13 cellular contexts compared by ENCODE assay signal in the genomic region with DNA sequence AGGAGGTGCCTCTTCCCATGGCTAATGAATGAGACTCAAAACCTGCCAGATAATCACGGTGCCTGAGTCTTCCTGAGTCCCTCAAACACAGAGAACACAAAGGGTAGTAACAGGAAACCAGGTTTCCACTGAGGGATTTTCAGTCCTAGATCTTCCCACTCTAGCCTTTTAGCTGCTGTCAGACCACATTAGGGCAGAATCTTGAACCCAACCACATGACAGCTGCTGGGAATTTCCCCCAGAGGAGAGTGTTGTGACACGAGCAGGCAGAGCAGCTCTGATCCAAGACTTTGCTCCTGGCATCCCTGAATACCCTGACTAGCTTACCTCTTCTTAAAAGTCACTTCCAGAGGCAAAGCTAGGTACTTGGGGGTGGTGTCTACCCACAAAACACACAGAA. TPM values are rescaled to one million over a fixed set of nuclear protein-coding genes. Genes with fewer than 3 reads are reported as not detected.
A peak's percentile ranks its signal among the peaks of the same experiment; 100 is the strongest.
DNase-seq lines count a peak whose midpoint lies in the region; ATAC-seq and TF ChIP-seq lines count a peak whose summit lies in the region.
"Had no signal": no experiment of that assay in that cellular context is flagged by ENCODE, and none has a peak within 500 bp of the region (broad histone marks: within the 10 kb centered on the region; RNA-seq: fewer than 3 reads in every experiment).

No MANE protein-coding gene starts in this region.

- no peak for TF ChIP-seq CTCF in activated CD8-positive, alpha-beta T cell treated with anti-CD3 and anti-CD28 coated beads for 36 hours (IDR thresholded peaks at IDR 0.05)
- TF ChIP-seq CTCF in cardiac fibroblast (IDR thresholded peaks at IDR 0.05; ENCODE audit: low read depth, low read length) = no peak

- no peak overlapping the region for H3K4me3 Mint-ChIP-seq in activated CD8-positive, alpha-beta T cell treated with anti-CD3 and anti-CD28 coated beads for 36 hours
- no peak overlapping the region for H3K4me3 Mint-ChIP-seq in activated CD8-positive, alpha-beta T cell treated with anti-CD3 and anti-CD28 coated beads, Interleukin-2, amount 10 ng/mL, durations not matched to agents 7 days and 5 days
- H3K4me3 Mint-ChIP-seq: natural killer cell treated with Interleukin-12 subunit alpha and Interleukin-12 subunit beta and Interleukin-15 and Interleukin-18, amount 100 ng/mL, for 72 hours; T-helper 1 cell treated with Interleukin-12 subunit alpha and Interleukin-12 subunit beta and Interleukin-4 antibody, amounts not matched to agents 30 μg/mL and 1 μg/mL, for 36 hours had no signal

- peak; percentile 87 for ATAC-seq in activated CD8-positive, alpha-beta T cell treated with anti-CD3 and anti-CD28 coated beads for 36 hours
- no peak for ATAC-seq in activated CD8-positive, alpha-beta T cell treated with anti-CD3 and anti-CD28 coated beads, Interleukin-2, amount 10 ng/mL, durations not matched to agents 7 days and 5 days
- peak; percentile 63 for ATAC-seq in HG02852 (IDR thresholded peaks at IDR 0.05; ENCODE audit: unreplicated experiment)
- no peak for ATAC-seq in HG03439 (IDR thresholded peaks at IDR 0.05; ENCODE audit: unreplicated experiment)
- ATAC-seq: gastroesophageal sphincter had no signal

- POLR2A ChIA-PET in activated CD8-positive, alpha-beta T cell treated with anti-CD3 and anti-CD28 coated beads for 36 hours (lab: Charles Lee) = interaction anchor here (0.7 kb wide), 1 partner anchor 15 kb away, joined by 3 read pairs; no protein-coding TSS in a partner anchor
- POLR2A ChIA-PET in activated CD8-positive, alpha-beta T cell treated with anti-CD3 and anti-CD28 coated beads, Interleukin-2, amount 10 ng/mL, durations not matched to agents 7 days and 5 days (lab: Charles Lee) = no interaction called here

- no peaks in the 10 kb centered on the region for H3K9me3 Mint-ChIP-seq in activated CD8-positive, alpha-beta T cell treated with anti-CD3 and anti-CD28 coated beads for 36 hours
- no peaks in the 10 kb centered on the region for H3K9me3 Mint-ChIP-seq in activated CD8-positive, alpha-beta T cell treated with anti-CD3 and anti-CD28 coated beads, Interleukin-2, amount 10 ng/mL, durations not matched to agents 7 days and 5 days (ENCODE audit: insufficient read depth)
- H3K9me3 Mint-ChIP-seq: natural killer cell treated with Interleukin-12 subunit alpha and Interleukin-12 subunit beta and Interleukin-15 and Interleukin-18, amount 100 ng/mL, for 72 hours; T-helper 1 cell treated with Interleukin-12 subunit alpha and Interleukin-12 subunit beta and Interleukin-4 antibody, amounts not matched to agents 30 μg/mL and 1 μg/mL, for 36 hours had no signal

- no peaks in the 10 kb centered on the region for H3K36me3 Mint-ChIP-seq in activated CD8-positive, alpha-beta T cell treated with anti-CD3 and anti-CD28 coated beads for 36 hours (ENCODE audit: low read depth)
- no peaks in the 10 kb centered on the region for H3K36me3 Mint-ChIP-seq in activated CD8-positive, alpha-beta T cell treated with anti-CD3 and anti-CD28 coated beads, Interleukin-2, amount 10 ng/mL, durations not matched to agents 7 days and 5 days (ENCODE audit: low read depth)
- H3K36me3 Mint-ChIP-seq: natural killer cell treated with Interleukin-12 subunit alpha and Interleukin-12 subunit beta and Interleukin-15 and Interleukin-18, amount 100 ng/mL, for 72 hours had no signal

- CTCF ChIA-PET in activated CD8-positive, alpha-beta T cell treated with anti-CD3 and anti-CD28 coated beads for 36 hours (lab: Charles Lee) = interaction anchor here (3.4 to 4.0 kb wide), 2 partner anchors 9 to 24 kb away, joined by 9 to 16 read pairs; no protein-coding TSS in a partner anchor
- CTCF ChIA-PET in activated CD8-positive, alpha-beta T cell treated with anti-CD3 and anti-CD28 coated beads, Interleukin-2, amount 10 ng/mL, durations not matched to agents 7 days and 5 days (lab: Charles Lee) = interaction anchor here (0.7 to 1.5 kb wide), 2 partner anchors 24 to 186 kb away, joined by 4 to 5 read pairs; no protein-coding TSS in a partner anchor

- H3K27me3 Mint-ChIP-seq in activated CD8-positive, alpha-beta T cell treated with anti-CD3 and anti-CD28 coated beads for 36 hours = peaks cover 61% of the 10 kb centered on the region
- H3K27me3 Mint-ChIP-seq in activated CD8-positive, alpha-beta T cell treated with anti-CD3 and anti-CD28 coated beads, Interleukin-2, amount 10 ng/mL, durations not matched to agents 7 days and 5 days (ENCODE audit: low read depth) = peaks cover 40% of the 10 kb centered on the region

- peaks cover 21% of the 10 kb centered on the region for H3K4me1 Mint-ChIP-seq in activated CD8-positive, alpha-beta T cell treated with anti-CD3 and anti-CD28 coated beads for 36 hours (ENCODE audit: low read depth)
- H3K4me1 Mint-ChIP-seq in activated CD8-positive, alpha-beta T cell treated with anti-CD3 and anti-CD28 coated beads, Interleukin-2, amount 10 ng/mL, durations not matched to agents 7 days and 5 days (ENCODE audit: low read depth) = peaks cover 7% of the 10 kb centered on the region

- DNase-seq in activated CD8-positive, alpha-beta T cell treated with anti-CD3 and anti-CD28 coated beads for 36 hours = peak; percentile 53
- DNase-seq in activated CD8-positive, alpha-beta T cell treated with anti-CD3 and anti-CD28 coated beads, Interleukin-2, amount 10 ng/mL, durations not matched to agents 7 days and 5 days = no peak
- DNase-seq in cardiac fibroblast (ENCODE audit: low read depth in 2 of 2) (peak; percentile 32 to 59), SW 1271 (lab: John Stamatoyannopoulos, UW) (no peak), hepatic stellate cell (ENCODE audit: low spot score) (no peak)
- peak; percentile 25 to 27 for DNase-seq in stimulated activated CD4-positive, alpha-beta T cell treated with anti-CD3 and anti-CD28 coated beads, Interleukin-2, amount 100 ng/mL, for 24 hours
- DNase-seq: NCI-H1417 had no signal

- intact Hi-C loops in activated CD8-positive, alpha-beta T cell treated with anti-CD3 and anti-CD28 coated beads for 36 hours (cut with micrococcal nuclease) = no loop called here

- no peak overlapping the region for H3K4me3 ChIP-seq in cardiac fibroblast (replicated peaks in 1 of 2; ENCODE audit: low read depth in 2 of 2, low read length in 2 of 2)
- H3K4me3 ChIP-seq: adrenal gland, gastroesophageal sphincter had no signal

- H3K27ac Mint-ChIP-seq in activated CD8-positive, alpha-beta T cell treated with anti-CD3 and anti-CD28 coated beads for 36 hours = no peak overlapping the region
- H3K27ac Mint-ChIP-seq in activated CD8-positive, alpha-beta T cell treated with anti-CD3 and anti-CD28 coated beads, Interleukin-2, amount 10 ng/mL, durations not matched to agents 7 days and 5 days = no peak overlapping the region
- H3K27ac Mint-ChIP-seq: natural killer cell treated with Interleukin-12 subunit alpha and Interleukin-12 subunit beta and Interleukin-15 and Interleukin-18, amount 100 ng/mL, for 72 hours; T-helper 1 cell treated with Interleukin-12 subunit alpha and Interleukin-12 subunit beta and Interleukin-4 antibody, amounts not matched to agents 30 μg/mL and 1 μg/mL, for 36 hours had no signal

RNA-seq across cellular contexts. Expression of a gene that starts 28.3 kb away (rescaled TPM):
- total RNA-seq in activated CD8-positive, alpha-beta T cell treated with anti-CD3 and anti-CD28 coated beads for 36 hours = 100 to 1,000 TPM; 426 to 442 TPM
- total RNA-seq in activated CD8-positive, alpha-beta T cell treated with anti-CD3 and anti-CD28 coated beads, Interleukin-2, amount 10 ng/mL, durations not matched to agents 7 days and 5 days = 100 to 1,000 TPM; 214 to 216 TPM

Comparison
In these comparisons a context has a peak if more than half of its experiments do, and no peak if none do; other contexts are left out.
1. ATAC-seq: peak in activated CD8-positive, alpha-beta T cell treated with anti-CD3 and anti-CD28 coated beads for 36 hours (single experiment) and HG02852 (single experiment); none in activated CD8-positive, alpha-beta T cell treated with anti-CD3 and anti-CD28 coated beads, Interleukin-2, amount 10 ng/mL, durations not matched to agents 7 days and 5 days (single experiment) and HG03439 (single experiment).
2. DNase-seq: peak in activated CD8-positive, alpha-beta T cell treated with anti-CD3 and anti-CD28 coated beads for 36 hours (single experiment), cardiac fibroblast (2 of 2) and stimulated activated CD4-positive, alpha-beta T cell treated with anti-CD3 and anti-CD28 coated beads, Interleukin-2, amount 100 ng/mL, for 24 hours (2 of 2); none in activated CD8-positive, alpha-beta T cell treated with anti-CD3 and anti-CD28 coated beads, Interleukin-2, amount 10 ng/mL, durations not matched to agents 7 days and 5 days (single experiment), SW 1271 (0 of 2) and hepatic stellate cell (single experiment).